8 cellular contexts compared by ENCODE assay signal in the genomic region with DNA sequence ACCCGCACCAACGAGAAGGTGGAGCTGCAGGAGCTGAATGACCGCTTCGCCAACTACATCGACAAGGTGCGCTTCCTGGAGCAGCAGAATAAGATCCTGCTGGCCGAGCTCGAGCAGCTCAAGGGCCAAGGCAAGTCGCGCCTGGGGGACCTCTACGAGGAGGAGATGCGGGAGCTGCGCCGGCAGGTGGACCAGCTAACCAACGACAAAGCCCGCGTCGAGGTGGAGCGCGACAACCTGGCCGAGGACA.
DNase-seq lines count a peak whose midpoint lies in the region; ATAC-seq and TF ChIP-seq lines count a peak whose summit lies in the region.

No MANE protein-coding gene starts in this region.

- peak; percentile 22 for TF ChIP-seq POLR2A in GM10847 (IDR thresholded peaks at IDR 0.05; ENCODE audit: extremely low read depth, insufficient read length)

- TF ChIP-seq CTCF in brain microvascular endothelial cell (IDR thresholded peaks at IDR 0.05; ENCODE audit: low read depth, low read length, missing control alignments): no peak

- H3K27ac ChIP-seq in brain microvascular endothelial cell: peak overlapping the region; percentile 99
- H3K27ac ChIP-seq in muscle layer of colon (ENCODE audit: low read depth, low read length): peak overlapping the region; percentile 92

- H3K4me3 ChIP-seq in brain microvascular endothelial cell (ENCODE audit: low read depth, low read length): peak overlapping the region; percentile 99
- H3K4me3 ChIP-seq in muscle layer of colon (ENCODE audit: low read depth in 1 of 2, low read length in 2 of 2): peak overlapping the region; percentile 90 to 92

- ATAC-seq in HG03066 (IDR thresholded peaks at IDR 0.05; ENCODE audit: low read depth, unreplicated experiment): peak; percentile 0
- ATAC-seq in GM21619 (IDR thresholded peaks at IDR 0.05; ENCODE audit: unreplicated experiment): no peak
- ATAC-seq in HG03565 (IDR thresholded peaks at IDR 0.05; ENCODE audit: unreplicated experiment): no peak
- no peak for ATAC-seq in HG03045 (IDR thresholded peaks at IDR 0.05; ENCODE audit: unreplicated experiment)

- H3K36me3 ChIP-seq in brain microvascular endothelial cell (replicated peaks) (peaks cover 54% of the 10 kb centered on the region), muscle layer of colon (ENCODE audit: insufficient read depth, low read length) (peaks cover 34% of the 10 kb centered on the region)

- no peaks in the 10 kb centered on the region for H3K27me3 ChIP-seq in brain microvascular endothelial cell (replicated peaks)
- no peaks in the 10 kb centered on the region for H3K27me3 ChIP-seq in muscle layer of colon (ENCODE audit: control insufficient read depth in 1 of 2, insufficient read depth in 2 of 2, low read length in 2 of 2)

- peak; percentile 49 for DNase-seq in brain microvascular endothelial cell
- DNase-seq in NCI-H2107 treated with DMSO at 0.1 percent for 48 hours (lab: John Stamatoyannopoulos, UW; ENCODE audit: unreplicated experiment): no peak

- H3K9ac ChIP-seq in muscle layer of colon (ENCODE audit: low read length): peak overlapping the region; percentile 66

- in situ Hi-C loops in brain microvascular endothelial cell (cut with HindIII; ENCODE audit: low pct_ligation_motif_present, low sequenced_read_pairs): loop anchor here (25.0 kb wide), 1 partner anchor 367 kb away; no protein-coding TSS in a partner anchor

- no peaks in the 10 kb centered on the region for H3K9me3 ChIP-seq in muscle layer of colon (ENCODE audit: low read length)

- peaks cover 35% of the 10 kb centered on the region for H3K4me1 ChIP-seq in muscle layer of colon (ENCODE audit: insufficient read depth, low read length)
